24 cellular contexts compared by ENCODE assay signal in genomic region chr22:28942333-28942732, GRCh38.
"Had no signal": no experiment of that assay in that cellular context is flagged by ENCODE, and none has a peak within 500 bp of the region (broad histone marks: within the 10 kb centered on the region; RNA-seq: fewer than 3 reads in every experiment).

No MANE protein-coding gene starts in this region.

- H3K36me3 ChIP-seq: esophagus muscularis mucosa, gastroesophageal sphincter, heart left ventricle had no signal

- H3K27ac Mint-ChIP-seq: activated CD4-positive, alpha-beta memory T cell treated with anti-CD3 and anti-CD28 coated beads, Interleukin-2, amount 10 ng/mL, durations not matched to agents 7 days and 5 days; activated CD8-positive, alpha-beta memory T cell treated with anti-CD3 and anti-CD28 coated beads, Interleukin-2, amount 10 ng/mL, durations not matched to agents 7 days and 5 days; activated naive CD8-positive, alpha-beta T cell treated with anti-CD3 and anti-CD28 coated beads for 36 hours; immature natural killer cell; naive thymus-derived CD8-positive, alpha-beta T cell had no signal

- H3K4me3 Mint-ChIP-seq: activated CD4-positive, alpha-beta memory T cell treated with anti-CD3 and anti-CD28 coated beads, Interleukin-2, amount 10 ng/mL, durations not matched to agents 7 days and 5 days; activated CD8-positive, alpha-beta memory T cell treated with anti-CD3 and anti-CD28 coated beads, Interleukin-2, amount 10 ng/mL, durations not matched to agents 7 days and 5 days; activated naive CD8-positive, alpha-beta T cell treated with anti-CD3 and anti-CD28 coated beads for 36 hours; central memory CD8-positive, alpha-beta T cell; immature natural killer cell; naive thymus-derived CD8-positive, alpha-beta T cell had no signal

- H3K27me3 ChIP-seq: esophagus muscularis mucosa, gastroesophageal sphincter had no signal

- ATAC-seq: activated CD8-positive, alpha-beta memory T cell treated with anti-CD3 and anti-CD28 coated beads, Interleukin-2, amount 10 ng/mL, durations not matched to agents 7 days and 5 days; gastroesophageal sphincter; heart left ventricle; naive thymus-derived CD8-positive, alpha-beta T cell had no signal

- DNase-seq: activated CD4-positive, alpha-beta memory T cell treated with anti-CD3 and anti-CD28 coated beads, Interleukin-2, amount 10 ng/mL, durations not matched to agents 7 days and 5 days; activated CD4-positive, alpha-beta T cell treated with anti-CD3 and anti-CD28 coated beads for 48 hours; activated CD4-positive, CD25-positive, alpha-beta regulatory T cell; activated CD8-positive, alpha-beta memory T cell treated with anti-CD3 and anti-CD28 coated beads, Interleukin-2, amount 10 ng/mL, durations not matched to agents 7 days and 5 days; activated naive CD4-positive, alpha-beta T cell; activated naive CD8-positive, alpha-beta T cell treated with anti-CD3 and anti-CD28 coated beads for 36 hours; amniotic stem cell; cortex of kidney; effector CD4-positive, alpha-beta T cell; heart left ventricle; immature natural killer cell; kidney glomerular epithelial cell; mesenchymal stem cell; naive thymus-derived CD8-positive, alpha-beta T cell; occipital lobe; stimulated activated CD4-positive, alpha-beta T cell treated with anti-CD3 and anti-CD28 coated beads, Interleukin-12 subunit alpha, Interleukin-12 subunit beta, amount 100 ng/mL, for 4 hours; stimulated activated CD4-positive, alpha-beta T cell treated with anti-CD3 and anti-CD28 coated beads, Interleukin-1b, Interleukin-23, amount 100 ng/mL, for 48 hours; stimulated activated CD8-positive, alpha-beta memory T cell treated with anti-CD3 and anti-CD28 coated beads, Interleukin-4, amount 100 ng/mL, for 48 hours; stimulated activated naive CD4-positive, alpha-beta T cell had no signal

- H3K4me1 Mint-ChIP-seq: activated CD4-positive, alpha-beta memory T cell treated with anti-CD3 and anti-CD28 coated beads, Interleukin-2, amount 10 ng/mL, durations not matched to agents 7 days and 5 days; activated CD8-positive, alpha-beta memory T cell treated with anti-CD3 and anti-CD28 coated beads, Interleukin-2, amount 10 ng/mL, durations not matched to agents 7 days and 5 days; activated naive CD8-positive, alpha-beta T cell treated with anti-CD3 and anti-CD28 coated beads for 36 hours; central memory CD8-positive, alpha-beta T cell; immature natural killer cell; naive thymus-derived CD8-positive, alpha-beta T cell had no signal

- H3K4me3 ChIP-seq: esophagus muscularis mucosa, gastroesophageal sphincter, heart left ventricle had no signal

- H3K27ac ChIP-seq: esophagus muscularis mucosa, gastroesophageal sphincter, heart left ventricle had no signal

- FAIRE-seq: endothelial cell of umbilical vein, TTC549 had no signal
